ENCODE assay signal across 1 cellular context in genomic region chr2:44188696-44189095, GRCh38.
TF ChIP-seq lines count a peak whose summit lies in the region.

No MANE protein-coding gene starts in this region.

TF ChIP-seq in H1, 55 proteins besides CTCF, POLR2A, EP300 and RAD21:
- TF ChIP-seq KDM5A (IDR thresholded peaks at IDR 0.05; ENCODE audit: low read length) (no peak), RXRA (IDR thresholded peaks at IDR 0.05; ENCODE audit: insufficient read depth, low read depth, low read length) (no peak), CHD1 (IDR thresholded peaks at IDR 0.05; ENCODE audit: low read depth, low read length) (no peak), MAX (IDR thresholded peaks at IDR 0.05) (no peak), POLR2AphosphoS5 (IDR thresholded peaks at IDR 0.05; ENCODE audit: low read depth, low read length) (no peak), ASH2L (IDR thresholded peaks at IDR 0.05; ENCODE audit: low read length) (no peak), SP4 (IDR thresholded peaks at IDR 0.05; ENCODE audit: low read length) (no peak), CREB1 (IDR thresholded peaks at IDR 0.05) (no peak), BRCA1 (IDR thresholded peaks at IDR 0.05; ENCODE audit: low read depth, low read length) (no peak), GABPA (IDR thresholded peaks at IDR 0.05; ENCODE audit: borderline replicate concordance, insufficient read depth, low read length) (no peak), CTBP2 (IDR thresholded peaks at IDR 0.05; ENCODE audit: borderline replicate concordance, insufficient read depth, insufficient read length, low read length) (no peak), BACH1 (IDR thresholded peaks at IDR 0.05; ENCODE audit: low read length) (no peak), KDM1A (IDR thresholded peaks at IDR 0.05; ENCODE audit: borderline replicate concordance, low read length) (no peak), SIRT6 (IDR thresholded peaks at IDR 0.05; ENCODE audit: low read length) (no peak), SIX5 (IDR thresholded peaks at IDR 0.05; ENCODE audit: low read depth, low read length) (no peak)
- TF ChIP-seq, protein P1, sequence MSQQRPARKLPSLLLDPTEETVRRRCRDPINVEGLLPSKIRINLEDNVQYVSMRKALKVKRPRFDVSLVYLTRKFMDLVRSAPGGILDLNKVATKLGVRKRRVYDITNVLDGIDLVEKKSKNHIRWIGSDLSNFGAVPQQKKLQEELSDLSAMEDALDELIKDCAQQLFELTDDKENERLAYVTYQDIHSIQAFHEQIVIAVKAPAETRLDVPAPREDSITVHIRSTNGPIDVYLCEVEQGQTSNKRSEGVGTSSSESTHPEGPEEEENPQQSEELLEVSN (IDR thresholded peaks at IDR 0.05): no peak
